ENCODE assay signal across 32 cellular contexts in the genomic region with DNA sequence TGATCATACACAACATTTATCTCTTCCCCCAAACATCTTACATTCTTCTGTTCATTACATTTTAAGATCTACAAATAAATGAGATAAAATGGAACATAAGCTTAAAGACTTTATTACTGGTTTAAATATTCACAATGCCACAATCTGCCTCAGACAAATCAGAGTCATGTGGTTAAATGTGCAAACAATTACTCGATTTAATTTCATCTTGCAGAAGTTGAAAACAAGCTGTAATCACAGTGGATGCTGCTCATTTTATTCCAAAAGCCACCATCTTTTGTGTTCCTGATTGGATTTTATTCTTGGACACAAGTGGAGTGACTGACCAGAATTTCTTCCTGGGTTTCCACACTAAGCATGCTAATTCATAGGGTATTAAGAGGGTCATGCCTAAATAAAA. TPM values are rescaled to one million over a fixed set of nuclear protein-coding genes. Genes with fewer than 3 reads are reported as not detected.
"Had no signal": no experiment of that assay in that cellular context is flagged by ENCODE, and none has a peak within 500 bp of the region (broad histone marks: within the 10 kb centered on the region; RNA-seq: fewer than 3 reads in every experiment).

No MANE protein-coding gene starts in this region.

- H3K4me3 Mint-ChIP-seq: activated CD4-positive, alpha-beta memory T cell treated with anti-CD3 and anti-CD28 coated beads for 36 hours; activated naive CD8-positive, alpha-beta T cell treated with anti-CD3 and anti-CD28 coated beads for 36 hours; activated T-cell treated with anti-CD3 and anti-CD28 coated beads, Interleukin-2, amount 50 U/mL, for 72 hours; activated T-helper 17 cell treated with anti-CD3 and anti-CD28 coated beads, Interleukin-2, amount 50 U/mL, for 72 hours; IgD-negative memory B cell; T-helper 1 cell treated with Interleukin-12 subunit alpha and Interleukin-12 subunit beta and Interleukin-4 antibody, amounts not matched to agents 30 μg/mL and 1 μg/mL, for 36 hours; T-helper 2 cell treated with Interferon-gamma antibody and Interleukin-4, amounts not matched to agents 5 μg/mL and 100 μg/mL, for 36 hours; WTC11 had no signal

- H3K27me3 Mint-ChIP-seq: activated CD4-positive, alpha-beta memory T cell treated with anti-CD3 and anti-CD28 coated beads for 36 hours had no signal

- H3K27me3 ChIP-seq: ascending aorta, MG63, SJSA1 had no signal

- H3K4me1 Mint-ChIP-seq: activated naive CD8-positive, alpha-beta T cell treated with anti-CD3 and anti-CD28 coated beads for 36 hours; activated T-helper 17 cell treated with anti-CD3 and anti-CD28 coated beads, Interleukin-2, amount 50 U/mL, for 72 hours; IgD-negative memory B cell had no signal

- H3K27ac ChIP-seq: SJSA1 had no signal

- H3K9me3 Mint-ChIP-seq: activated CD4-positive, alpha-beta memory T cell treated with anti-CD3 and anti-CD28 coated beads for 36 hours; activated naive CD8-positive, alpha-beta T cell treated with anti-CD3 and anti-CD28 coated beads for 36 hours; activated T-cell treated with anti-CD3 and anti-CD28 coated beads, Interleukin-2, amount 50 U/mL, for 72 hours; activated T-helper 17 cell treated with anti-CD3 and anti-CD28 coated beads, Interleukin-2, amount 50 U/mL, for 72 hours; IgD-negative memory B cell; T-helper 1 cell treated with Interleukin-12 subunit alpha and Interleukin-12 subunit beta and Interleukin-4 antibody, amounts not matched to agents 30 μg/mL and 1 μg/mL, for 36 hours; T-helper 2 cell treated with Interferon-gamma antibody and Interleukin-4, amounts not matched to agents 5 μg/mL and 100 μg/mL, for 36 hours; WTC11 had no signal

- H3K9me3 ChIP-seq: ascending aorta, MG63, SJSA1, SK-N-SH had no signal

- H3K36me3 ChIP-seq: ascending aorta, SJSA1 had no signal

- H3K4me1 ChIP-seq: ascending aorta had no signal

- H3K36me3 Mint-ChIP-seq: activated CD4-positive, alpha-beta memory T cell treated with anti-CD3 and anti-CD28 coated beads for 36 hours; activated naive CD8-positive, alpha-beta T cell treated with anti-CD3 and anti-CD28 coated beads for 36 hours; IgD-negative memory B cell; WTC11 had no signal

- H3K9ac ChIP-seq: SK-N-SH had no signal

- DNase-seq: activated CD4-positive, alpha-beta memory T cell treated with anti-CD3 and anti-CD28 coated beads for 36 hours; activated CD4-positive, alpha-beta T cell treated with anti-CD3 and anti-CD28 coated beads for 4 hours; activated CD4-positive, alpha-beta T cell treated with anti-CD3 and anti-CD28 coated beads, Interleukin-2, amount 50 U/mL, for 1 hour; activated CD8-positive, alpha-beta memory T cell treated with anti-CD3 and anti-CD28 coated beads, Interleukin-2, amount 50 U/mL, for 4 hours; activated effector memory CD4-positive, alpha-beta T cell treated with anti-CD3 and anti-CD28 coated beads, Interleukin-2, amount 50 U/mL, for 16 hours; activated naive CD4-positive, alpha-beta T cell; activated naive CD4-positive, alpha-beta T cell treated with anti-CD3 and anti-CD28 coated beads, Interleukin-2, amount 50 U/mL, for 16 hours; activated naive CD8-positive, alpha-beta T cell treated with anti-CD3 and anti-CD28 coated beads for 36 hours; activated T-cell treated with anti-CD3 and anti-CD28 coated beads for 4 hours; activated T-cell treated with anti-CD3 and anti-CD28 coated beads, Interleukin-2, amount 50 U/mL, for 72 hours; amniotic stem cell; central memory CD4-positive, alpha-beta T cell; Kasumi-1; KBM-7; MG63; NCI-H1048; NCI-H1436 treated with DMSO at 0.1 percent for 48 hours; NCI-H1694 treated with DMSO at 0.1 percent for 48 hours; NCI-H2029; NCI-H2171; NCI-H446; NCI-H510A treated with DMSO at 0.1 percent for 48 hours; NCI-H526 treated with DMSO at 0.1 percent for 48 hours; SHP77; SK-N-SH had no signal

- H3K27ac Mint-ChIP-seq: activated CD4-positive, alpha-beta memory T cell treated with anti-CD3 and anti-CD28 coated beads for 36 hours; activated naive CD8-positive, alpha-beta T cell treated with anti-CD3 and anti-CD28 coated beads for 36 hours; activated T-cell treated with anti-CD3 and anti-CD28 coated beads, Interleukin-2, amount 50 U/mL, for 72 hours; activated T-helper 17 cell treated with anti-CD3 and anti-CD28 coated beads, Interleukin-2, amount 50 U/mL, for 72 hours; IgD-negative memory B cell; T-helper 1 cell treated with Interleukin-12 subunit alpha and Interleukin-12 subunit beta and Interleukin-4 antibody, amounts not matched to agents 30 μg/mL and 1 μg/mL, for 36 hours; T-helper 2 cell treated with Interferon-gamma antibody and Interleukin-4, amounts not matched to agents 5 μg/mL and 100 μg/mL, for 36 hours; WTC11 had no signal

- H3K4me2 ChIP-seq: SK-N-SH had no signal

- H3K4me3 ChIP-seq: ascending aorta, MG63, SJSA1 had no signal

RNA-seq across cellular contexts. Expression of a gene that starts 33.2 kb away (rescaled TPM):
- total RNA-seq: activated CD4-positive, alpha-beta memory T cell treated with anti-CD3 and anti-CD28 coated beads for 36 hours; activated T-cell treated with anti-CD3 and anti-CD28 coated beads, Interleukin-2, amount 50 U/mL, for 72 hours; activated T-helper 17 cell treated with anti-CD3 and anti-CD28 coated beads, Interleukin-2, amount 50 U/mL, for 72 hours had no signal
- polyA plus RNA-seq: IgD-negative memory B cell had no signal
